In genomic region chr6:111263837-111264236, GRCh38 we compare ENCODE assay signal across 14 cellular contexts.
DNase-seq lines count a peak whose midpoint lies in the region; ATAC-seq and TF ChIP-seq lines count a peak whose summit lies in the region.
"Had no signal": no experiment of that assay in that cellular context is flagged by ENCODE, and none has a peak within 500 bp of the region (broad histone marks: within the 10 kb centered on the region; RNA-seq: fewer than 3 reads in every experiment).

No MANE protein-coding gene starts in this region.

- intact Hi-C loops in activated B cell treated with CpG ODN at 0.5 μM for 24 hours (cut with micrococcal nuclease), result no loop called here

- H3K4me3 Mint-ChIP-seq in activated B cell treated with CpG ODN at 0.5 μM for 24 hours, result no peak overlapping the region
- H3K4me3 Mint-ChIP-seq: endodermal cell; stimulated activated memory B cell treated with anti-CD40 and anti-IgM and Interleukin-4, amounts not matched to agents 10 μg/mL and 1 μg/mL and 100 μg/mL, for 72 hours; T-cell had no signal

- TF ChIP-seq CTCF in AG10803 (conservative IDR thresholded peaks at IDR 0.05; ENCODE audit: low read length), result no peak
- no peak for TF ChIP-seq CTCF in activated B cell treated with CpG ODN at 0.5 μM for 24 hours (IDR thresholded peaks at IDR 0.05)

- peaks cover 48% of the 10 kb centered on the region for H3K36me3 Mint-ChIP-seq in activated B cell treated with CpG ODN at 0.5 μM for 24 hours (ENCODE audit: low read depth)

- CTCF ChIA-PET in activated B cell treated with CpG ODN at 0.5 μM for 24 hours (lab: Charles Lee), result no interaction called here

- no peaks in the 10 kb centered on the region for H3K27me3 Mint-ChIP-seq in activated B cell treated with CpG ODN at 0.5 μM for 24 hours
- H3K27me3 Mint-ChIP-seq: stimulated activated memory B cell treated with anti-CD40 and anti-IgM and Interleukin-4, amounts not matched to agents 10 μg/mL and 1 μg/mL and 100 μg/mL, for 72 hours; T-cell had no signal

- peak overlapping the region; percentile 4 for H3K27ac Mint-ChIP-seq in activated B cell treated with CpG ODN at 0.5 μM for 24 hours
- H3K27ac Mint-ChIP-seq: activated T-helper 2 cell treated with anti-CD3 and anti-CD28 coated beads, Interferon-gamma antibody, Interleukin-2, Interleukin-4, amounts not matched to agents 10 μg/mL and 5 μg/mL and 100 μg/mL, durations not matched to agents 14 hours and 24 hours and 36 hours; endodermal cell; stimulated activated memory B cell treated with anti-CD40 and anti-IgM and Interleukin-4, amounts not matched to agents 10 μg/mL and 1 μg/mL and 100 μg/mL, for 72 hours; T-cell had no signal

- H3K9me3 Mint-ChIP-seq in activated B cell treated with CpG ODN at 0.5 μM for 24 hours, result no peaks in the 10 kb centered on the region
- H3K9me3 Mint-ChIP-seq: activated T-helper 2 cell treated with anti-CD3 and anti-CD28 coated beads, Interferon-gamma antibody, Interleukin-2, Interleukin-4, amounts not matched to agents 10 μg/mL and 5 μg/mL and 100 μg/mL, durations not matched to agents 14 hours and 24 hours and 36 hours; endodermal cell; stimulated activated memory B cell treated with anti-CD40 and anti-IgM and Interleukin-4, amounts not matched to agents 10 μg/mL and 1 μg/mL and 100 μg/mL, for 72 hours; T-cell had no signal

- DNase-seq in AG10803 (ENCODE audit: low read depth) (peak; percentile 64), HPDE6-E6E7 (ENCODE audit: extremely low spot score) (peak; percentile 46), activated B cell treated with CpG ODN at 0.5 μM for 24 hours (no peak), iris pigment epithelial cell (ENCODE audit: low read depth) (peak; percentile 76), HK-2 (ENCODE audit: unreplicated experiment) (no peak), NCI-H82 treated with DMSO at 0.1 percent for 48 hours (lab: John Stamatoyannopoulos, UW; ENCODE audit: unreplicated experiment) (no peak)
- DNase-seq: DND-41, endodermal cell, T-cell had no signal

- POLR2A ChIA-PET in activated B cell treated with CpG ODN at 0.5 μM for 24 hours (lab: Charles Lee), result no interaction called here

- H3K4me3 ChIP-seq in AG10803 (ENCODE audit: low read length), result no peak overlapping the region

- H3K4me1 Mint-ChIP-seq in activated B cell treated with CpG ODN at 0.5 μM for 24 hours, result peaks cover 39% of the 10 kb centered on the region

- ATAC-seq in activated B cell treated with CpG ODN at 0.5 μM for 24 hours (ENCODE audit: low read depth) (no peak), HG02973 (IDR thresholded peaks at IDR 0.05; ENCODE audit: unreplicated experiment) (no peak), GM18867 (IDR thresholded peaks at IDR 0.05; ENCODE audit: unreplicated experiment) (no peak)
- ATAC-seq: left lobe of liver; stimulated activated memory B cell treated with anti-CD40 and anti-IgM and Interleukin-4, amounts not matched to agents 10 μg/mL and 1 μg/mL and 100 μg/mL, for 72 hours; T-cell had no signal

Comparison
In these comparisons a context has a peak if more than half of its experiments do, and no peak if none do; other contexts are left out.
1. DNase-seq: peak in AG10803 (single experiment), HPDE6-E6E7 (single experiment) and iris pigment epithelial cell (single experiment); none in activated B cell treated with CpG ODN at 0.5 μM for 24 hours (single experiment), HK-2 (single experiment) and NCI-H82 treated with DMSO at 0.1 percent for 48 hours (single experiment).